1 cellular context compared by ENCODE assay signal in genomic region chr11:355581-356458, GRCh38.
A peak's percentile ranks its signal among the peaks of the same experiment; 100 is the strongest.
TF ChIP-seq lines count a peak whose summit lies in the region.

No MANE protein-coding gene starts in this region.

TF ChIP-seq in WTC11, 78 proteins besides CTCF, POLR2A, EP300 and RAD21 (continued from another document):
- TF ChIP-seq ERG (CRISPR knock-in tag; IDR thresholded peaks at IDR 0.05): no peak
- no peak for TF ChIP-seq FOXJ3 (CRISPR knock-in tag; IDR thresholded peaks at IDR 0.05; ENCODE audit: borderline replicate concordance)
- TF ChIP-seq ZNF423 (CRISPR knock-in tag; IDR thresholded peaks at IDR 0.05): peak; percentile 54; the same call in 1 of the 2 replicates
- TF ChIP-seq ZNF416 (CRISPR knock-in tag; IDR thresholded peaks at IDR 0.05): no peak
- no peak for TF ChIP-seq ZNF671 (CRISPR knock-in tag; IDR thresholded peaks at IDR 0.05)
- TF ChIP-seq SOX15 (CRISPR knock-in tag; IDR thresholded peaks at IDR 0.05): no peak
- TF ChIP-seq NFE2L1 (CRISPR knock-in tag; IDR thresholded peaks at IDR 0.05): no peak
- TF ChIP-seq TP53 (CRISPR knock-in tag; IDR thresholded peaks at IDR 0.05): 0 out of 2 replicates have a peak, but pooled peaks have one; percentile 63
- no peak for TF ChIP-seq ZNF232 (CRISPR knock-in tag; IDR thresholded peaks at IDR 0.05)
- no peak for TF ChIP-seq CREM (CRISPR knock-in tag; IDR thresholded peaks at IDR 0.05)
- no peak for TF ChIP-seq USF1 (CRISPR knock-in tag; IDR thresholded peaks at IDR 0.05)
- 0 out of 2 replicates have a peak, but pooled peaks have one; percentile 78 for TF ChIP-seq CBFB (CRISPR knock-in tag; IDR thresholded peaks at IDR 0.05; ENCODE audit: low read depth)
- TF ChIP-seq PREB (CRISPR knock-in tag; IDR thresholded peaks at IDR 0.05; ENCODE audit: borderline replicate concordance): no peak
- TF ChIP-seq ZNF396 (CRISPR knock-in tag; IDR thresholded peaks at IDR 0.05; ENCODE audit: borderline replicate concordance): no peak
- no peak for TF ChIP-seq STAT6 (CRISPR knock-in tag; conservative IDR thresholded peaks at IDR 0.05; ENCODE audit: low read depth)
- no peak for TF ChIP-seq MXD4 (CRISPR knock-in tag; IDR thresholded peaks at IDR 0.05; ENCODE audit: borderline replicate concordance)
- TF ChIP-seq RORB (CRISPR knock-in tag; IDR thresholded peaks at IDR 0.05): no peak
- no peak for TF ChIP-seq GTF2I (CRISPR knock-in tag; conservative IDR thresholded peaks at IDR 0.05)
- TF ChIP-seq ZMAT4 (CRISPR knock-in tag; IDR thresholded peaks at IDR 0.05): no peak
- TF ChIP-seq SMAD4 (CRISPR knock-in tag; IDR thresholded peaks at IDR 0.05): no peak
- no peak for TF ChIP-seq ZNF263 (CRISPR knock-in tag; IDR thresholded peaks at IDR 0.05; ENCODE audit: low read depth)
- no peak for TF ChIP-seq PRRX2 (CRISPR knock-in tag; IDR thresholded peaks at IDR 0.05)
- no peak for TF ChIP-seq ZBTB43 (CRISPR knock-in tag; IDR thresholded peaks at IDR 0.05)
- peak; percentile 62 for TF ChIP-seq MAX (CRISPR knock-in tag; IDR thresholded peaks at IDR 0.05)
- no peak for TF ChIP-seq RELA (CRISPR knock-in tag; IDR thresholded peaks at IDR 0.05; ENCODE audit: borderline replicate concordance)
- no peak for TF ChIP-seq NFATC4 (CRISPR knock-in tag; IDR thresholded peaks at IDR 0.05)
- TF ChIP-seq IRF1 (CRISPR knock-in tag; IDR thresholded peaks at IDR 0.05): no peak
- no peak for TF ChIP-seq HMGXB4 (CRISPR knock-in tag; IDR thresholded peaks at IDR 0.05)
- peak; percentile 63; the same call in 1 of the 2 replicates for TF ChIP-seq ZNF281 (CRISPR knock-in tag; IDR thresholded peaks at IDR 0.05)
- TF ChIP-seq AR (CRISPR knock-in tag; IDR thresholded peaks at IDR 0.05): no peak
